Comparison of ENCODE assay signal across 8 cellular contexts in the genomic region with DNA sequence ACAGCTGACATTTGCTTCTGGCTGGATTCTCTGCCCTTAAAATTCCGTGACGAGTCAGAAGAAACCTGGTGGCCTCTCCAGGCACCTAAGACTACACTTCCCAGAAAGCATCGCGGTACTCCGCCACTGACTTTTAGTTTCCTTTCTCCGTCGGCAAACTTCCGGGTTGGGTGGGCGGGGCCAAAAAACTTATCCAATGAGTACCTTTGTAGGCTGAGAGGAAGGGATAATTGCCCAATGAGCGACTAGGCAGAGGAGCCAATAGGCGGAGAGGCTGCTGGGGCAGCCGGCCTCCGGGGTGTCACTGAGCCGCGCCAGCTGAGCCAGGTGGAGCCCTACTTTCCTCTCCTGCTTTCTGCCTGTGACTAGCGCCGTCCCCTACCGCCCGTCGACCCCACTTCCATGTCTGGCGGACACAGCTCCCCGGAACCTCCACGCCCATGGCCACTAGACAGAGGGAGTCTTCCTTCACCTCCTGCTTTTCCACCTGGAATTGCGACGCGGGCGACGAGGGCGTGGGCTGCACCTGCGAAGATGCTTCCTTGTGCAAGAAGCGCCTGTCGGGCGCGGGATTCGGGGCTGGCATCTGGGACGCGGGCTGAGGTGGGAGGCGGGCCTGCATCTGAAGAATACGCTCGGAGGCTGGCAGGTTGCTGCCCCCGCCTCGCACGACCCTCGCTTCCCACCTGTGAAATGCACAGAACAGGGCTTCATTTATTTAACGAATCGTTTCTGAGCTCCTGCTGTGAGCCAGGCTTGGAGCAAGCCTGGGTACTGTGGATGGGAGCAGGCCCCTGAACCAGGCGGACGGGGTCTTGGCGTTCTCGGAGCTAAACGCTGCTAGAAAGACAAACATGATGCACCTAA. TPM values are rescaled to one million over a fixed set of nuclear protein-coding genes. Genes with fewer than 3 reads are reported as not detected.
A peak's percentile ranks its signal among the peaks of the same experiment; 100 is the strongest.
DNase-seq lines count a peak whose midpoint lies in the region; ATAC-seq, FAIRE-seq and TF ChIP-seq lines count a peak whose summit lies in the region.

No MANE protein-coding gene starts in this region.

- H3K9ac ChIP-seq in OCI-LY1 (ENCODE audit: low read length): peak overlapping the region; percentile 69

- ATAC-seq in GM21526 (IDR thresholded peaks at IDR 0.05; ENCODE audit: low FRiP score, unreplicated experiment): peak; percentile 89

- no peak for TF ChIP-seq CTCF in D721Med (IDR thresholded peaks at IDR 0.05; ENCODE audit: insufficient read depth, missing control alignments)
- no peak for TF ChIP-seq CTCF in OCI-LY1 (IDR thresholded peaks at IDR 0.05; ENCODE audit: low read length)

- H3K36me3 ChIP-seq in OCI-LY1 (ENCODE audit: insufficient read depth, low read length): no peaks in the 10 kb centered on the region

- H3K27me3 ChIP-seq in OCI-LY1 (ENCODE audit: insufficient read depth, low read length) (no peaks in the 10 kb centered on the region), mononuclear cell (ENCODE audit: insufficient read depth, low read length) (no peaks in the 10 kb centered on the region)

- H3K27ac ChIP-seq in OCI-LY1 (ENCODE audit: low read depth, low read length, poor library complexity, severe bottlenecking) (peak overlapping the region; percentile 28), epithelial cell of prostate (no peak overlapping the region)

- H2AFZ ChIP-seq in OCI-LY1 (ENCODE audit: low read length): no peak overlapping the region

- no peaks in the 10 kb centered on the region for H3K9me3 ChIP-seq in OCI-LY1 (ENCODE audit: low read length)
- H3K9me3 ChIP-seq in mononuclear cell (ENCODE audit: low read depth, low read length): no peaks in the 10 kb centered on the region

- H3K4me1 ChIP-seq in OCI-LY1 (ENCODE audit: insufficient read depth, low read length, severe bottlenecking) (peaks cover 25% of the 10 kb centered on the region), mononuclear cell (ENCODE audit: insufficient read depth, low read length) (peaks cover 35% of the 10 kb centered on the region)

- DNase-seq in D721Med (ENCODE audit: insufficient read length, low spot score) (peak; percentile 86), HuH-7 (ENCODE audit: low spot score) (peak; percentile 91), activated T-cell treated with anti-CD3 and anti-CD28 coated beads for 24 hours (ENCODE audit: low read depth) (peak; percentile 88), epithelial cell of prostate (ENCODE audit: low read depth, low spot score) (peak; percentile 77)
- DNase-seq in stimulated activated CD8-positive, alpha-beta memory T cell treated with anti-CD3 and anti-CD28 coated beads, Interleukin-2, amount 100 ng/mL, for 48 hours (ENCODE audit: low read depth in 2 of 2): peak; percentile 69 to 78

- H3F3A ChIP-seq in OCI-LY1 (ENCODE audit: insufficient read depth, low read length): no peaks in the 10 kb centered on the region

- no peaks in the 10 kb centered on the region for H3K79me2 ChIP-seq in OCI-LY1 (ENCODE audit: insufficient read depth, low read length)

- FAIRE-seq in D721Med (lab: Jason Lieb, UNC): no peak

- no peaks in the 10 kb centered on the region for H4K20me1 ChIP-seq in OCI-LY1 (ENCODE audit: insufficient read depth, low read length)

- H3K4me2 ChIP-seq in OCI-LY1 (ENCODE audit: low read length): peak overlapping the region; percentile 80

- peak overlapping the region; percentile 78 for H3K4me3 ChIP-seq in OCI-LY1 (ENCODE audit: low read depth, low read length, poor library complexity, severe bottlenecking)
- peak overlapping the region; percentile 68 for H3K4me3 ChIP-seq in mononuclear cell (ENCODE audit: low read length)

- no peaks in the 10 kb centered on the region for H3K9me2 ChIP-seq in OCI-LY1 (ENCODE audit: low read depth, low read length)

RNA-seq across cellular contexts. Expression of a gene that starts 16.5 kb away (rescaled TPM):
- 27.3 TPM for total RNA-seq in mononuclear cell
